ENCODE assay signal across 21 cellular contexts in genomic region chr18:45684341-45685115, GRCh38. TPM values are rescaled to one million over a fixed set of nuclear protein-coding genes. Genes with fewer than 3 reads are reported as not detected.
DNase-seq lines count a peak whose midpoint lies in the region; ATAC-seq and TF ChIP-seq lines count a peak whose summit lies in the region.
"Had no signal": no experiment of that assay in that cellular context is flagged by ENCODE, and none has a peak within 500 bp of the region (broad histone marks: within the 10 kb centered on the region; RNA-seq: fewer than 3 reads in every experiment).

No MANE protein-coding gene starts in this region.

- no peaks in the 10 kb centered on the region for H3K27me3 ChIP-seq in PC-9 (ENCODE audit: insufficient read depth, low read depth)
- H3K27me3 ChIP-seq: heart left ventricle had no signal

- TF ChIP-seq CTCF in CD14-positive monocyte (IDR thresholded peaks at IDR 0.05) (no peak), PC-9 (conservative IDR thresholded peaks at IDR 0.05) (no peak)

- no peaks in the 10 kb centered on the region for H3K79me2 ChIP-seq in PC-9 (ENCODE audit: low read depth)

- peaks cover 62% of the 10 kb centered on the region for H3K4me1 Mint-ChIP-seq in CD14-positive monocyte
- peaks cover 61% of the 10 kb centered on the region for H3K4me1 Mint-ChIP-seq in central memory CD8-positive, alpha-beta T cell
- H3K4me1 Mint-ChIP-seq in natural killer cell treated with Interleukin-12 subunit alpha and Interleukin-12 subunit beta and Interleukin-15 and Interleukin-18, amount 100 ng/mL, for 72 hours (ENCODE audit: low read depth in 2 of 2), result peaks cover 54 to 63% of the 10 kb centered on the region in 2 donors

- H4K20me1 ChIP-seq in PC-9 (ENCODE audit: insufficient read depth), result no peaks in the 10 kb centered on the region

- H3K27ac ChIP-seq in PC-9, result no peak overlapping the region
- H3K27ac ChIP-seq: heart left ventricle, lower lobe of right lung had no signal

- no peaks in the 10 kb centered on the region for H3K9me3 ChIP-seq in PC-9 (ENCODE audit: insufficient read depth, low read depth)
- H3K9me3 ChIP-seq: heart left ventricle, lower lobe of right lung had no signal

- H3K27me3 Mint-ChIP-seq in CD14-positive monocyte (ENCODE audit: low read depth in 3 of 3), result peaks cover 0 to 3% (median 0%) of the 10 kb centered on the region in 3 donors
- no peaks in the 10 kb centered on the region for H3K27me3 Mint-ChIP-seq in central memory CD8-positive, alpha-beta T cell
- H3K27me3 Mint-ChIP-seq in natural killer cell treated with Interleukin-12 subunit alpha and Interleukin-12 subunit beta and Interleukin-15 and Interleukin-18, amount 100 ng/mL, for 72 hours, result no peaks in the 10 kb centered on the region

- no peaks in the 10 kb centered on the region for H3K9me2 ChIP-seq in PC-9 (ENCODE audit: insufficient read depth)

- no peaks in the 10 kb centered on the region for H3K36me3 ChIP-seq in PC-9 (ENCODE audit: low read depth)
- H3K36me3 ChIP-seq: heart left ventricle, lower lobe of right lung had no signal

- H3F3A ChIP-seq in PC-9 (ENCODE audit: insufficient read depth, low read depth), result no peaks in the 10 kb centered on the region

- no peak overlapping the region for H3K4me3 ChIP-seq in PC-9
- H3K4me3 ChIP-seq: heart left ventricle, K562, lower lobe of right lung had no signal

- H3K27ac Mint-ChIP-seq in CD14-positive monocyte, result peak overlapping the region in 6 of 7 donors; percentile 6 to 91 (median 80)
- H3K27ac Mint-ChIP-seq in central memory CD8-positive, alpha-beta T cell (ENCODE audit: low read depth), result no peak overlapping the region
- peak overlapping the region; percentile 31 to 37 for H3K27ac Mint-ChIP-seq in natural killer cell treated with Interleukin-12 subunit alpha and Interleukin-12 subunit beta and Interleukin-15 and Interleukin-18, amount 100 ng/mL, for 72 hours
- H3K27ac Mint-ChIP-seq: brain had no signal

- intact Hi-C loops in CD14-positive monocyte (cut with micrococcal nuclease), result no loop called here
- intact Hi-C loops in PC-9 (cut with micrococcal nuclease; ENCODE audit: unreplicated experiment), result no loop called here

- no peak overlapping the region for H3K4me3 Mint-ChIP-seq in CD14-positive monocyte
- peak overlapping the region; percentile 16 for H3K4me3 Mint-ChIP-seq in central memory CD8-positive, alpha-beta T cell
- peak overlapping the region; percentile 32 for H3K4me3 Mint-ChIP-seq in natural killer cell treated with Interleukin-12 subunit alpha and Interleukin-12 subunit beta and Interleukin-15 and Interleukin-18, amount 100 ng/mL, for 72 hours
- H3K4me3 Mint-ChIP-seq: brain had no signal

- H3K36me3 Mint-ChIP-seq in CD14-positive monocyte, result no peaks in the 10 kb centered on the region
- H3K36me3 Mint-ChIP-seq in central memory CD8-positive, alpha-beta T cell (ENCODE audit: insufficient read depth), result peaks cover 2% of the 10 kb centered on the region
- no peaks in the 10 kb centered on the region for H3K36me3 Mint-ChIP-seq in natural killer cell treated with Interleukin-12 subunit alpha and Interleukin-12 subunit beta and Interleukin-15 and Interleukin-18, amount 100 ng/mL, for 72 hours
- H3K36me3 Mint-ChIP-seq: brain had no signal

- CTCF ChIA-PET in PC-9 (lab: Charles Lee), result no interaction called here

- H3K9me3 Mint-ChIP-seq in CD14-positive monocyte, result peaks cover 0 to 4% (median 0%) of the 10 kb centered on the region in 7 donors
- H3K9me3 Mint-ChIP-seq in central memory CD8-positive, alpha-beta T cell, result no peaks in the 10 kb centered on the region
- no peaks in the 10 kb centered on the region for H3K9me3 Mint-ChIP-seq in natural killer cell treated with Interleukin-12 subunit alpha and Interleukin-12 subunit beta and Interleukin-15 and Interleukin-18, amount 100 ng/mL, for 72 hours
- H3K9me3 Mint-ChIP-seq: brain had no signal

- no TSS peak for BruUV-seq in PC-9 (replicated peaks; lab: Mats Ljungman, UMichigan)

- no peak overlapping the region for H3K4me2 ChIP-seq in PC-9

- no peak for ATAC-seq in central memory CD8-positive, alpha-beta T cell (replicated peaks; ENCODE audit: extremely low read depth, poor library complexity, severe bottlenecking)
- ATAC-seq in natural killer cell treated with Interleukin-12 subunit alpha and Interleukin-12 subunit beta and Interleukin-15 and Interleukin-18, amount 100 ng/mL, for 72 hours, result no peak
- ATAC-seq: esophagus mucosa, heart left ventricle, K562, lower lobe of right lung had no signal

- POLR2A ChIA-PET in PC-9 (lab: Charles Lee; ENCODE audit: unreplicated experiment), result interaction anchor here (0.5 kb wide), 1 partner anchor 223 kb away, joined by 5 read pairs; no protein-coding TSS in a partner anchor

- H2AFZ ChIP-seq in PC-9, result no peak overlapping the region

- DNase-seq in CD14-positive monocyte (ENCODE audit: low spot score), result no peak
- peak; percentile 31 for DNase-seq in GM04503 (ENCODE audit: low read depth)
- DNase-seq in central memory CD8-positive, alpha-beta T cell (ENCODE audit: low spot score in 2 of 2), result no peak
- no peak for DNase-seq in natural killer cell treated with Interleukin-12 subunit alpha and Interleukin-12 subunit beta and Interleukin-15 and Interleukin-18, amount 100 ng/mL, for 72 hours (ENCODE audit: low spot score)
- DNase-seq in PC-9, result no peak
- no peak for DNase-seq in activated effector memory CD4-positive, alpha-beta T cell treated with Interleukin-2 at 50 U/mL for 16 hours
- no peak for DNase-seq in activated naive CD4-positive, alpha-beta T cell (lab: John Stamatoyannopoulos, UW)
- DNase-seq: activated CD4-positive, alpha-beta T cell treated with anti-CD3 and anti-CD28 coated beads for 4 hours; activated naive CD4-positive, alpha-beta T cell treated with Interleukin-2 at 50 U/mL for 16 hours; activated T-cell treated with anti-CD3 and anti-CD28 coated beads for 4 hours; C1 segment of cervical spinal cord; heart left ventricle; lower lobe of right lung; NCI-H1930; stimulated activated CD4-positive, alpha-beta T cell treated with anti-CD3 and anti-CD28 coated beads, Interleukin-2, amount 100 ng/mL, for 48 hours had no signal

- H3K4me1 ChIP-seq in PC-9 (replicated peaks; ENCODE audit: insufficient read depth), result no peaks in the 10 kb centered on the region

RNA-seq across cellular contexts. Expression of gene SLC14A1, which starts 39.5 kb away (rescaled TPM):
- polyA plus RNA-seq in CD14-positive monocyte, result not detected
- total RNA-seq in natural killer cell treated with Interleukin-12 subunit alpha and Interleukin-12 subunit beta and Interleukin-15 and Interleukin-18, amount 100 ng/mL, for 72 hours, result 1 to 10 TPM; 1.6 to 2.3 TPM
- not detected in 2 replicates for total RNA-seq in PC-9 (2021)
- total RNA-seq: dermis microvascular lymphatic vessel endothelial cell, H1, myocyte had no signal

Comparison
In these comparisons a context has a peak if more than half of its experiments do, and no peak if none do; other contexts are left out.
1. H3K4me3 Mint-ChIP-seq: peak in central memory CD8-positive, alpha-beta T cell (single experiment) and natural killer cell treated with Interleukin-12 subunit alpha and Interleukin-12 subunit beta and Interleukin-15 and Interleukin-18, amount 100 ng/mL, for 72 hours (single experiment); none in CD14-positive monocyte (0 of 2).